1 cellular context compared by ENCODE assay signal in genomic region chr14:102194856-102195255, GRCh38.
TF ChIP-seq lines count a peak whose summit lies in the region.

No MANE protein-coding gene starts in this region.

TF ChIP-seq in WTC11, 78 proteins besides CTCF, POLR2A, EP300 and RAD21 (continued from another document):
- TF ChIP-seq, protein P1, sequence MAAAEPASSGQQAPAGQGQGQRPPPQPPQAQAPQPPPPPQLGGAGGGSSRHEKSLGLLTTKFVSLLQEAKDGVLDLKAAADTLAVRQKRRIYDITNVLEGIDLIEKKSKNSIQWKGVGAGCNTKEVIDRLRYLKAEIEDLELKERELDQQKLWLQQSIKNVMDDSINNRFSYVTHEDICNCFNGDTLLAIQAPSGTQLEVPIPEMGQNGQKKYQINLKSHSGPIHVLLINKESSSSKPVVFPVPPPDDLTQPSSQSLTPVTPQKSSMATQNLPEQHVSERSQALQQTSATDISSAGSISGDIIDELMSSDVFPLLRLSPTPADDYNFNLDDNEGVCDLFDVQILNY (CRISPR knock-in tag; IDR thresholded peaks at IDR 0.05), result no peak
- TF ChIP-seq, protein P2, sequence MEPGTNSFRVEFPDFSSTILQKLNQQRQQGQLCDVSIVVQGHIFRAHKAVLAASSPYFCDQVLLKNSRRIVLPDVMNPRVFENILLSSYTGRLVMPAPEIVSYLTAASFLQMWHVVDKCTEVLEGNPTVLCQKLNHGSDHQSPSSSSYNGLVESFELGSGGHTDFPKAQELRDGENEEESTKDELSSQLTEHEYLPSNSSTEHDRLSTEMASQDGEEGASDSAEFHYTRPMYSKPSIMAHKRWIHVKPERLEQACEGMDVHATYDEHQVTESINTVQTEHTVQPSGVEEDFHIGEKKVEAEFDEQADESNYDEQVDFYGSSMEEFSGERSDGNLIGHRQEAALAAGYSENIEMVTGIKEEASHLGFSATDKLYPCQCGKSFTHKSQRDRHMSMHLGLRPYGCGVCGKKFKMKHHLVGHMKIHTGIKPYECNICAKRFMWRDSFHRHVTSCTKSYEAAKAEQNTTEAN (CRISPR knock-in tag; IDR thresholded peaks at IDR 0.05), result no peak
- TF ChIP-seq TEAD1 (CRISPR knock-in tag; IDR thresholded peaks at IDR 0.05) (no peak), SMAD3 (CRISPR knock-in tag; IDR thresholded peaks at IDR 0.05; ENCODE audit: borderline replicate concordance) (no peak), MXD4 (CRISPR knock-in tag; IDR thresholded peaks at IDR 0.05; ENCODE audit: borderline replicate concordance) (no peak), KAT7 (CRISPR knock-in tag; IDR thresholded peaks at IDR 0.05; ENCODE audit: borderline replicate concordance) (no peak), OVOL2 (CRISPR knock-in tag; IDR thresholded peaks at IDR 0.05; ENCODE audit: borderline replicate concordance) (no peak), NR2C2 (CRISPR knock-in tag; IDR thresholded peaks at IDR 0.05) (no peak)
- TF ChIP-seq, protein P3, sequence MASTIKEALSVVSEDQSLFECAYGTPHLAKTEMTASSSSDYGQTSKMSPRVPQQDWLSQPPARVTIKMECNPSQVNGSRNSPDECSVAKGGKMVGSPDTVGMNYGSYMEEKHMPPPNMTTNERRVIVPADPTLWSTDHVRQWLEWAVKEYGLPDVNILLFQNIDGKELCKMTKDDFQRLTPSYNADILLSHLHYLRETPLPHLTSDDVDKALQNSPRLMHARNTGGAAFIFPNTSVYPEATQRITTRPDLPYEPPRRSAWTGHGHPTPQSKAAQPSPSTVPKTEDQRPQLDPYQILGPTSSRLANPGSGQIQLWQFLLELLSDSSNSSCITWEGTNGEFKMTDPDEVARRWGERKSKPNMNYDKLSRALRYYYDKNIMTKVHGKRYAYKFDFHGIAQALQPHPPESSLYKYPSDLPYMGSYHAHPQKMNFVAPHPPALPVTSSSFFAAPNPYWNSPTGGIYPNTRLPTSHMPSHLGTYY (CRISPR knock-in tag; IDR thresholded peaks at IDR 0.05), result no peak
- TF ChIP-seq, protein P4, sequence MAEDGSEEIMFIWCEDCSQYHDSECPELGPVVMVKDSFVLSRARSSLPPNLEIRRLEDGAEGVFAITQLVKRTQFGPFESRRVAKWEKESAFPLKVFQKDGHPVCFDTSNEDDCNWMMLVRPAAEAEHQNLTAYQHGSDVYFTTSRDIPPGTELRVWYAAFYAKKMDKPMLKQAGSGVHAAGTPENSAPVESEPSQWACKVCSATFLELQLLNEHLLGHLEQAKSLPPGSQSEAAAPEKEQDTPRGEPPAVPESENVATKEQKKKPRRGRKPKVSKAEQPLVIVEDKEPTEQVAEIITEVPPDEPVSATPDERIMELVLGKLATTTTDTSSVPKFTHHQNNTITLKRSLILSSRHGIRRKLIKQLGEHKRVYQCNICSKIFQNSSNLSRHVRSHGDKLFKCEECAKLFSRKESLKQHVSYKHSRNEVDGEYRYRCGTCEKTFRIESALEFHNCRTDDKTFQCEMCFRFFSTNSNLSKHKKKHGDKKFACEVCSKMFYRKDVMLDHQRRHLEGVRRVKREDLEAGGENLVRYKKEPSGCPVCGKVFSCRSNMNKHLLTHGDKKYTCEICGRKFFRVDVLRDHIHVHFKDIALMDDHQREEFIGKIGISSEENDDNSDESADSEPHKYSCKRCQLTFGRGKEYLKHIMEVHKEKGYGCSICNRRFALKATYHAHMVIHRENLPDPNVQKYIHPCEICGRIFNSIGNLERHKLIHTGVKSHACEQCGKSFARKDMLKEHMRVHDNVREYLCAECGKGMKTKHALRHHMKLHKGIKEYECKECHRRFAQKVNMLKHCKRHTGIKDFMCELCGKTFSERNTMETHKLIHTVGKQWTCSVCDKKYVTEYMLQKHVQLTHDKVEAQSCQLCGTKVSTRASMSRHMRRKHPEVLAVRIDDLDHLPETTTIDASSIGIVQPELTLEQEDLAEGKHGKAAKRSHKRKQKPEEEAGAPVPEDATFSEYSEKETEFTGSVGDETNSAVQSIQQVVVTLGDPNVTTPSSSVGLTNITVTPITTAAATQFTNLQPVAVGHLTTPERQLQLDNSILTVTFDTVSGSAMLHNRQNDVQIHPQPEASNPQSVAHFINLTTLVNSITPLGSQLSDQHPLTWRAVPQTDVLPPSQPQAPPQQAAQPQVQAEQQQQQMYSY (CRISPR knock-in tag; IDR thresholded peaks at IDR 0.05), result no peak
